Comparison of ENCODE assay signal across 26 cellular contexts in the genomic region with DNA sequence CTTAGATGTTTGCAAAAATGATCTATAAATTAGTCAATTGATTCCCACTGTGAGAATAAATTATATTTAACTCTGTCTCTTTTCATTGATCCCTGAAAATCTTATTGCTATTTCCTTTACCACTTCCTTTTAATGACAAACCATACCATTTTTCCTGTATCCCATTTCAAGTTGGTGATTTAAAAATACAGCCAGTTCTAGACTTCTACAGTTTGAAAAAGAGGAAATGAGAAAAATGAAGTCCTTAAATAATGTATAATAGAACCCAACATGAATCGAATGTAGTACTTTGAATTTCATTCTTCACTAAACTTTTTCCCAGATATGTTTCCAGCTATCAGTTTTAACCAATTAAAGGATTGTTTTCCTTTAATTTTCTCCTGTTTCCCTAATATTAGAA.
"Had no signal": no experiment of that assay in that cellular context is flagged by ENCODE, and none has a peak within 500 bp of the region (broad histone marks: within the 10 kb centered on the region; RNA-seq: fewer than 3 reads in every experiment).

No MANE protein-coding gene starts in this region.

- H3K27ac ChIP-seq: foreskin keratinocyte, neutrophil, pancreas, right lobe of liver, suprapubic skin, transverse colon, VCaP had no signal

- H3K4me3 ChIP-seq: lung, pancreas, right lobe of liver, suprapubic skin, transverse colon had no signal

- DNase-seq: activated CD4-positive, alpha-beta T cell treated with anti-CD3 and anti-CD28 coated beads, Interleukin-2, amount 50 U/mL, for 1 hour; activated CD4-positive, CD25-positive, alpha-beta regulatory T cell treated with anti-CD3 and anti-CD28 coated beads, Interleukin-2, amount 50 U/mL, for 72 hours; activated CD8-positive, alpha-beta memory T cell treated with anti-CD3 and anti-CD28 coated beads, Interleukin-2, amount 50 U/mL, for 4 hours; activated effector memory CD4-positive, alpha-beta T cell treated with Interleukin-2 at 50 U/mL for 16 hours; activated naive CD4-positive, alpha-beta T cell treated with anti-CD3 and anti-CD28 coated beads, Interleukin-2, amount 10 ng/mL, durations not matched to agents 7 days and 5 days; activated naive CD8-positive, alpha-beta T cell treated with anti-CD3 and anti-CD28 coated beads, Interleukin-2, amount 50 U/mL, for 24 hours; activated T-cell treated with anti-CD3 and anti-CD28 coated beads, Interleukin-2, amount 50 U/mL, for 4 hours; anterior cingulate cortex; central memory CD4-positive, alpha-beta T cell; endodermal cell; foreskin keratinocyte; head of caudate nucleus; pancreas; right lobe of liver; small intestine; stimulated activated CD4-positive, alpha-beta T cell treated with anti-CD3 and anti-CD28 coated beads, Interleukin-4, amount 100 ng/mL, for 1 hour; stimulated activated naive CD8-positive, alpha-beta T cell treated with anti-CD3 and anti-CD28 coated beads, Interleukin-15, amount 100 ng/mL, for 72 hours; transverse colon had no signal

- H3K9me3 ChIP-seq: neutrophil, pancreas, right lobe of liver, suprapubic skin, transverse colon had no signal

- H3K4me1 ChIP-seq: foreskin keratinocyte, pancreas, right lobe of liver, suprapubic skin, transverse colon had no signal

- FAIRE-seq: colon, keratinocyte had no signal

- ATAC-seq: activated naive CD8-positive, alpha-beta T cell treated with anti-CD3 and anti-CD28 coated beads, Interleukin-2, amount 50 U/mL, for 24 hours; activated T-cell treated with anti-CD3 and anti-CD28 coated beads, Interleukin-2, amount 50 U/mL, for 4 hours; foreskin keratinocyte; left lobe of liver; natural killer cell treated with Interleukin-12 subunit alpha and Interleukin-12 subunit beta and Interleukin-15 and Interleukin-18, amount 100 ng/mL, for 72 hours; pancreas; right lobe of liver; stimulated activated naive CD8-positive, alpha-beta T cell treated with anti-CD3 and anti-CD28 coated beads, Interleukin-15, amount 100 ng/mL, for 72 hours had no signal

- H3K36me3 ChIP-seq: neutrophil, pancreas, right lobe of liver had no signal

- H3K27me3 ChIP-seq: foreskin keratinocyte, neutrophil, pancreas, right lobe of liver, suprapubic skin, transverse colon had no signal
